In the genomic region with DNA sequence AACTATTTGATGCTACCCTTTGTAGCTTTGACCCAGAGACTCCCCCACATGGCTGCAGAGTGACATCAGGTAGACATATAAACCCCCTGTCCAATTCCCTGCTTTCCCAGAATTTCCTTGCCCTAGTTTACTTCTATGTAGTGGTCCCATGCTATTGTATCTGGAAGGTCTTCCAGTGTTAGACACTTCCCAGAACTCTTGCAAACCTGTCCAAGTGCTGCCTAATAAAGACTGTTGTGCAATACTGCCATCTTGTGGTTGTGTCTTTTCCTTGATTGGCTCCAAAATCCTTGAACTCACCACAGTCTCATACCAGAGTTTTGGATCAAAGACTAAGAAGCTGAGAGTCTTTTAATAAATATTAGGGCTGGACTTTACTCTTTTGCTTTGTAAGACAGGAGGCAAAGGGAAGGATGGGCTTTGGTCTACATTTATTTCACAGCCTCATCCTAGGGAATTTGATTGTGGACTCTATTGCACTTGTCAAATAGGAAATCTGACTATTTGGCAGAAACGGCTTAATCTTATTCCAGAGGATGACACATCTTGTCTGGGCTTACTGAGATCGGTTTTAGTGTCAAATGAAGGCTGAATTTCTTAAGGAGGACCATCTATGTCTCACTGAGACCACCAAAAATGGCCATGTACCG, we compare ENCODE assay signal across 9 cellular contexts.
DNase-seq lines count a peak whose midpoint lies in the region; ATAC-seq, FAIRE-seq and TF ChIP-seq lines count a peak whose summit lies in the region.
"Had no signal": no experiment of that assay in that cellular context is flagged by ENCODE, and none has a peak within 500 bp of the region (broad histone marks: within the 10 kb centered on the region; RNA-seq: fewer than 3 reads in every experiment).

No MANE protein-coding gene starts in this region.

- H3K4me3 ChIP-seq in PC-3 (ENCODE audit: low read length) (no peak overlapping the region), endothelial cell of umbilical vein (replicated peaks in 1 of 3; ENCODE audit: insufficient read depth in 1 of 3, low read depth in 1 of 3, low read length in 3 of 3) (no peak overlapping the region)
- H3K4me3 ChIP-seq: BLaER1 had no signal

- FAIRE-seq in endothelial cell of umbilical vein (lab: Jason Lieb, UNC) = peak; percentile 77

- intact Hi-C loops in PC-3 (cut with micrococcal nuclease) (loop anchor here (5.0 kb wide), 3 partner anchors 1135 to 1620 kb away; no protein-coding TSS in a partner anchor), endothelial cell of umbilical vein (cut with micrococcal nuclease) (loop anchor here (1.0 to 10.0 kb wide), 3 partner anchors 1137 to 1383 kb away; no protein-coding TSS in a partner anchor)

- H3K4me2 ChIP-seq in PC-3 (ENCODE audit: low read length) (no peak overlapping the region), endothelial cell of umbilical vein (ENCODE audit: insufficient read depth, low read length) (no peak overlapping the region)
- H3K4me2 ChIP-seq: BLaER1 had no signal

- TF ChIP-seq POLR2A in endothelial cell of umbilical vein (IDR thresholded peaks at IDR 0.05; ENCODE audit: low read depth, low read length) = no peak

- no peaks in the 10 kb centered on the region for H3K9me3 ChIP-seq in PC-3 (ENCODE audit: low read length)
- no peaks in the 10 kb centered on the region for H3K9me3 ChIP-seq in endothelial cell of umbilical vein (replicated peaks; ENCODE audit: control insufficient read depth, insufficient read depth, low read length)

- H3K9ac ChIP-seq in PC-3 (ENCODE audit: low read length) = no peak overlapping the region
- no peak overlapping the region for H3K9ac ChIP-seq in endothelial cell of umbilical vein (replicated peaks; ENCODE audit: extremely low read depth, insufficient read depth, low read length)
- H3K9ac ChIP-seq: BLaER1 had no signal

- no peaks in the 10 kb centered on the region for H3K9me1 ChIP-seq in endothelial cell of umbilical vein (replicated peaks; ENCODE audit: control insufficient read depth, extremely low read depth, insufficient read depth, low read length)

- no TSS peak for BruUV-seq in PC-3 (replicated peaks; lab: Mats Ljungman, UMichigan)
- BruUV-seq in endothelial cell of umbilical vein (replicated peaks; lab: Mats Ljungman, UMichigan) = no TSS peak

- peak; percentile 62 for ATAC-seq in GM21737 (IDR thresholded peaks at IDR 0.05; ENCODE audit: unreplicated experiment)
- ATAC-seq in PC-3 = peak; percentile 77

- DNase-seq in NCI-H146 (lab: John Stamatoyannopoulos, UW) = peak; percentile 21
- no peak for DNase-seq in NCI-H146 treated with DMSO at 0.1 percent for 48 hours (lab: John Stamatoyannopoulos, UW; ENCODE audit: unreplicated experiment)
- DNase-seq in Kasumi-1 (lab: John Stamatoyannopoulos, UW) = peak; percentile 61 to 76
- peak; percentile 79 for DNase-seq in PC-3
- peak; percentile 70 for DNase-seq in endothelial cell of umbilical vein (ENCODE audit: low read depth, low spot score)
- DNase-seq in mucosa of gallbladder (ENCODE audit: low spot score) = peak; percentile 67
- no peak for DNase-seq in 8988T

- TF ChIP-seq CTCF in PC-3 (conservative IDR thresholded peaks at IDR 0.05; ENCODE audit: low read depth, low read length) (peak; percentile 87), endothelial cell of umbilical vein (IDR thresholded peaks at IDR 0.05; ENCODE audit: extremely low read depth in 1 of 2, insufficient read depth in 1 of 2, low read depth in 1 of 2, low read length in 2 of 2) (peak; percentile 59 to 61)

- CTCF ChIA-PET in PC-3 (lab: Charles Lee) (no interaction called here), endothelial cell of umbilical vein (lab: Charles Lee) (interaction anchor here (0.5 to 5.7 kb wide), 26 partner anchors 8 to 1617 kb away, joined by 3 to 111 read pairs (median 4); no protein-coding TSS in a partner anchor)

- H3K27me3 ChIP-seq in PC-3 (ENCODE audit: low read length) (peaks cover 33% of the 10 kb centered on the region), endothelial cell of umbilical vein (ENCODE audit: control insufficient read depth in 2 of 2, insufficient read depth in 2 of 2, low read length in 2 of 2) (no peaks in the 10 kb centered on the region)
- H3K27me3 ChIP-seq: BLaER1 had no signal

- H3K36me3 ChIP-seq in PC-3 (ENCODE audit: low read depth, low read length) = no peaks in the 10 kb centered on the region
- no peaks in the 10 kb centered on the region for H3K36me3 ChIP-seq in endothelial cell of umbilical vein (ENCODE audit: control insufficient read depth in 2 of 2, extremely low read depth in 1 of 2, insufficient read depth in 2 of 2, low read length in 2 of 2)
- H3K36me3 ChIP-seq: BLaER1 had no signal

- no peaks in the 10 kb centered on the region for H3K79me2 ChIP-seq in PC-3 (ENCODE audit: low read length)
- no peaks in the 10 kb centered on the region for H3K79me2 ChIP-seq in endothelial cell of umbilical vein (ENCODE audit: control insufficient read depth, insufficient read depth, low read length)

- H3K9me2 ChIP-seq in PC-3 (replicated peaks; ENCODE audit: low read length) = no peaks in the 10 kb centered on the region

- H3F3A ChIP-seq in PC-3 (ENCODE audit: low read length, unreplicated experiment) = no peaks in the 10 kb centered on the region

- POLR2A ChIA-PET in PC-3 (lab: Charles Lee; ENCODE audit: unreplicated experiment) = no interaction called here
- POLR2A ChIA-PET in endothelial cell of umbilical vein (lab: Charles Lee) = no interaction called here

- H2AFZ ChIP-seq in PC-3 (ENCODE audit: low read length) (no peak overlapping the region), endothelial cell of umbilical vein (ENCODE audit: low read depth, low read length) (peak overlapping the region; percentile 22)

- H3K27ac ChIP-seq in PC-3 (ENCODE audit: low read length) (no peak overlapping the region), endothelial cell of umbilical vein (ENCODE audit: insufficient read depth, low read depth, low read length) (no peak overlapping the region)
- H3K27ac ChIP-seq: BLaER1 had no signal

- H3K4me1 ChIP-seq in PC-3 (ENCODE audit: insufficient read depth, low read length) (no peaks in the 10 kb centered on the region), endothelial cell of umbilical vein (ENCODE audit: control insufficient read depth, extremely low read depth, insufficient read depth, low read length) (no peaks in the 10 kb centered on the region)
- H3K4me1 ChIP-seq: BLaER1 had no signal

- H4K20me1 ChIP-seq in PC-3 (ENCODE audit: low read length) (no peaks in the 10 kb centered on the region), endothelial cell of umbilical vein (replicated peaks; ENCODE audit: control insufficient read depth, extremely low read depth, insufficient read depth, low read length) (no peaks in the 10 kb centered on the region)
- H4K20me1 ChIP-seq: BLaER1 had no signal

- dilution Hi-C loops in endothelial cell of umbilical vein (cut with MboI; ENCODE audit: extremely low pct_ligation_motif_present, low sequenced_read_pairs) = no loop called here

TF ChIP-seq in endothelial cell of umbilical vein, 7 proteins besides CTCF, POLR2A, EP300 and RAD21:
- no peak for TF ChIP-seq FOS (IDR thresholded peaks at IDR 0.05; ENCODE audit: borderline replicate concordance, insufficient read depth, low read length)
- TF ChIP-seq MYC (IDR thresholded peaks at IDR 0.05; ENCODE audit: low read depth, low read length) = no peak
- no peak for TF ChIP-seq EZH2 (IDR thresholded peaks at IDR 0.05; ENCODE audit: borderline replicate concordance, low read depth, low read length, severe bottlenecking)
- TF ChIP-seq MAX (IDR thresholded peaks at IDR 0.05; ENCODE audit: insufficient read depth, insufficient read length) = no peak
TF ChIP-seq in endothelial cell of umbilical vein: peak in this region for 0.

Comparison
In these comparisons a context has a peak if more than half of its experiments do, and no peak if none do; other contexts are left out.
1. DNase-seq: peak in NCI-H146 (single experiment), Kasumi-1 (2 of 2), PC-3 (single experiment), endothelial cell of umbilical vein (single experiment) and mucosa of gallbladder (single experiment); none in NCI-H146 treated with DMSO at 0.1 percent for 48 hours (single experiment) and 8988T (single experiment).